ENCODE assay signal across 1 cellular context in genomic region chr22:20127869-20128618, GRCh38.
TF ChIP-seq lines count a peak whose summit lies in the region.

No MANE protein-coding gene starts in this region.

TF ChIP-seq in GM23338, 12 proteins besides CTCF, POLR2A, EP300 and RAD21:
- TF ChIP-seq NANOG (IDR thresholded peaks at IDR 0.05; ENCODE audit: borderline replicate concordance): no peak
- TF ChIP-seq EZH2phosphoT487 (IDR thresholded peaks at IDR 0.05; ENCODE audit: unreplicated experiment): no peak
- no peak for TF ChIP-seq ZNF331 (CRISPR knock-in tag; IDR thresholded peaks at IDR 0.05; ENCODE audit: low read depth)
- no peak for TF ChIP-seq REST (IDR thresholded peaks at IDR 0.05; ENCODE audit: unreplicated experiment)
- TF ChIP-seq EZH2 (IDR thresholded peaks at IDR 0.05; ENCODE audit: low read depth, unreplicated experiment): no peak
- no peak for TF ChIP-seq CREB1 (CRISPR knock-in tag; IDR thresholded peaks at IDR 0.05; ENCODE audit: low read depth)
- TF ChIP-seq ZNF114 (CRISPR knock-in tag; IDR thresholded peaks at IDR 0.05): no peak
- no peak for TF ChIP-seq ZNF462 (CRISPR knock-in tag; IDR thresholded peaks at IDR 0.05)
- TF ChIP-seq POLR2AphosphoS5 (IDR thresholded peaks at IDR 0.05; ENCODE audit: low read depth): no peak; the same call in 1 of the 2 replicates
- no peak for TF ChIP-seq ETS1 (IDR thresholded peaks at IDR 0.05)
- no peak for TF ChIP-seq STAT1 (IDR thresholded peaks at IDR 0.05; ENCODE audit: unreplicated experiment)
- no peak for TF ChIP-seq JUNB (IDR thresholded peaks at IDR 0.05; ENCODE audit: unreplicated experiment)
